In the genomic region with DNA sequence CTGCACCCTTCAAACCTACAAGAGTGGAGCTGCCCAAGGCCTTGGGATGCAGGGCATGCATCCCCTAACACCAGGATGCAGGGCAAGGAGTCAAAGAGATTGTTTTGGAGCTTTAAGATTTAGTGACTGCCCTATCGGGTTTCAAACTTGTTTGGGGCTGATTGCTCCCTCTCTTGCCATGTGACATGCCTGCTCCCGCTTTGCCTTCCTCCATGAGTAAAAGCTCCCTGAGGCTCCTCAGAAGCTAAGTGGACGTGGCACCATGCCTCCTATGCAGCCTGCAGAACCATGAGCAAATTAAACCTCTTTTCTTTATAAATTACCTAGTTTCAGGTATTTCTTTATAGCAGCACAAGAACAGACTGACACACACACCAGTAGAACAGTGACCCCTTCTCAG, we compare ENCODE assay signal across 29 cellular contexts. TPM values are rescaled to one million over a fixed set of nuclear protein-coding genes. Genes with fewer than 3 reads are reported as not detected.
DNase-seq lines count a peak whose midpoint lies in the region; ATAC-seq, FAIRE-seq and TF ChIP-seq lines count a peak whose summit lies in the region.
"Had no signal": no experiment of that assay in that cellular context is flagged by ENCODE, and none has a peak within 500 bp of the region (broad histone marks: within the 10 kb centered on the region; RNA-seq: fewer than 3 reads in every experiment).

No MANE protein-coding gene starts in this region.

- H3K23ac ChIP-seq in H1 (ENCODE audit: insufficient read length) (no peak overlapping the region), trophoblast cell (ENCODE audit: low read length) (no peak overlapping the region)

- H4K91ac ChIP-seq in H1 (replicated peaks; ENCODE audit: insufficient read length, low read length): no peak overlapping the region
- H4K91ac ChIP-seq in trophoblast cell (ENCODE audit: low read depth, low read length): no peak overlapping the region

- CTCF ChIA-PET in activated CD8-positive, alpha-beta memory T cell treated with anti-CD3 and anti-CD28 coated beads, Interleukin-2, amount 10 ng/mL, durations not matched to agents 7 days and 5 days (lab: Charles Lee): interaction anchor here (1.0 to 2.1 kb wide), 5 partner anchors 10 to 80 kb away, joined by 4 to 7 read pairs (median 5); no protein-coding TSS in a partner anchor
- CTCF ChIA-PET in H1 (lab: Charles Lee; ENCODE audit: partially characterized antibody): interaction anchor here (1.1 to 1.8 kb wide), 7 partner anchors 17 to 124 kb away, joined by 3 to 7 read pairs (median 5); no protein-coding TSS in a partner anchor

- H3K9me3 ChIP-seq in H1 (ENCODE audit: insufficient read depth in 2 of 2, low read depth in 1 of 2, low read length in 1 of 2) (peaks cover 9 to 17% of the 10 kb centered on the region in 2 experiments; a peak in 3 of 4 replicates), neutrophil (no peaks in the 10 kb centered on the region), gastrocnemius medialis (no peaks in the 10 kb centered on the region), trophoblast cell (ENCODE audit: insufficient read depth, low read depth, low read length) (peaks cover 9% of the 10 kb centered on the region)

- H2BK20ac ChIP-seq in H1 (ENCODE audit: low read length): no peak overlapping the region

- H4K5ac ChIP-seq in H1 (ENCODE audit: insufficient read length, low read depth, low read length): no peak overlapping the region

- H3K27ac Mint-ChIP-seq in activated CD8-positive, alpha-beta memory T cell treated with anti-CD3 and anti-CD28 coated beads, Interleukin-2, amount 10 ng/mL, durations not matched to agents 7 days and 5 days: peak overlapping the region; percentile 73
- H3K27ac Mint-ChIP-seq: B cell; CD4-positive, alpha-beta T cell; CD8-positive, alpha-beta T cell had no signal

- H2BK120ac ChIP-seq in H1 (replicated peaks; ENCODE audit: low read depth, low read length) (no peak overlapping the region), trophoblast cell (ENCODE audit: insufficient read depth, low read length, poor library complexity) (no peak overlapping the region)

- H3K18ac ChIP-seq in H1 (ENCODE audit: extremely low read depth, low read length) (no peak overlapping the region), trophoblast cell (ENCODE audit: low read length) (no peak overlapping the region)

- H3K4me3 ChIP-seq in HL-60 (replicated peaks; ENCODE audit: insufficient read depth, low read length): no peak overlapping the region
- no peak overlapping the region for H3K4me3 ChIP-seq in H1 (ENCODE audit: extremely low read depth in 1 of 4, insufficient read depth in 2 of 4, low read depth in 3 of 4, low read length in 4 of 4)
- no peak overlapping the region for H3K4me3 ChIP-seq in neutrophil (ENCODE audit: low read depth in 1 of 2, low read length in 1 of 2)
- H3K4me3 ChIP-seq in gastrocnemius medialis: no peak overlapping the region
- H3K4me3 ChIP-seq in trophoblast cell (ENCODE audit: low read depth, low read length): no peak overlapping the region
- H3K4me3 ChIP-seq: BLaER1 treated with 17β-estradiol and CSF1 and Interleukin-3, amounts not matched to agents 10 nM and 100 nM; GM12878 had no signal

- no peak overlapping the region for H3K56ac ChIP-seq in H1 (replicated peaks; ENCODE audit: insufficient read length, low read depth, low read length)

- no peak overlapping the region for H2AK5ac ChIP-seq in H1 (ENCODE audit: low read depth, low read length)
- no peak overlapping the region for H2AK5ac ChIP-seq in trophoblast cell (ENCODE audit: low read length)

- H3K9ac ChIP-seq in H1 (replicated peaks in 1 of 4; ENCODE audit: extremely low read depth in 1 of 4, low read depth in 3 of 4, low read length in 3 of 4) (no peak overlapping the region), trophoblast cell (ENCODE audit: low read length) (no peak overlapping the region)
- H3K9ac ChIP-seq: BLaER1 treated with 17β-estradiol and CSF1 and Interleukin-3, amounts not matched to agents 10 nM and 100 nM had no signal

- no peak overlapping the region for H3K14ac ChIP-seq in H1 (ENCODE audit: insufficient read length)
- H3K14ac ChIP-seq in trophoblast cell (ENCODE audit: low read length): no peak overlapping the region

- in situ Hi-C loops in gastrocnemius medialis (cut with MboI; ENCODE audit: low sequenced_read_pairs in 4 of 4): no loop called here

- POLR2A ChIA-PET in H1 (lab: Charles Lee; ENCODE audit: partially characterized antibody): interaction anchor here (0.7 to 1.1 kb wide), 2 partner anchors 10 to 27 kb away, joined by 3 read pairs; no protein-coding TSS in a partner anchor

- ATAC-seq in activated CD8-positive, alpha-beta memory T cell treated with anti-CD3 and anti-CD28 coated beads, Interleukin-2, amount 10 ng/mL, durations not matched to agents 7 days and 5 days: no peak
- ATAC-seq in gastrocnemius medialis: no peak
- ATAC-seq: CD8-positive, alpha-beta T cell; GM12878 had no signal

- DNase-seq in activated CD8-positive, alpha-beta memory T cell treated with anti-CD3 and anti-CD28 coated beads, Interleukin-2, amount 10 ng/mL, durations not matched to agents 7 days and 5 days: no peak
- DNase-seq in activated CD8-positive, alpha-beta memory T cell treated with anti-CD3 and anti-CD28 coated beads, Interleukin-2, amount 50 U/mL, for 48 hours: no peak
- DNase-seq in HL-60 (ENCODE audit: low read depth in 1 of 2, low spot score in 1 of 2): no peak
- DNase-seq in H1 (ENCODE audit: low read depth in 1 of 2, low spot score in 2 of 2): no peak
- no peak for DNase-seq in gastrocnemius medialis
- no peak for DNase-seq in trophoblast cell
- DNase-seq in COR-L47 (lab: John Stamatoyannopoulos, UW): no peak
- DNase-seq: 8988T; AML-193; CD4-positive, alpha-beta T cell; CD8-positive, alpha-beta T cell; DMS 273 treated with DMSO at 0.1 percent for 48 hours; DMS153; DMS53; DMS79; DND-41; EL; GDM1 had no signal

- 59% methylated on average over 3 of the region's 3 CpGs; no CpG with 5 or more reads in 1 of the 2 experiments for WGBS in H1 (ENCODE audit: extremely low coverage in 1 of 2, insufficient coverage in 1 of 2, insufficient read length in 1 of 2, insufficient replicate concordance in 2 of 2, low coverage in 1 of 2, low lambda C conversion rate in 2 of 2, missing lambda C conversion rate in 1 of 2), 2 experiments
- WGBS in trophoblast cell (ENCODE audit: extremely low coverage, insufficient coverage, insufficient read length): no CpG with 5 or more reads among the region's 3 CpGs

- H4K12ac ChIP-seq in trophoblast cell (ENCODE audit: low read depth, low read length): no peak overlapping the region

- no peak for FAIRE-seq in H1 (lab: Jason Lieb, UNC)
- FAIRE-seq: A204.1, GM12878, GM12892, GM18507 had no signal

- TF ChIP-seq POLR2A in H1 (IDR thresholded peaks at IDR 0.05; ENCODE audit: control extremely low read depth in 1 of 2, low read depth in 2 of 2, low read length in 2 of 2): no peak
- no peak for TF ChIP-seq POLR2A in gastrocnemius medialis (IDR thresholded peaks at IDR 0.05)

- H2BK12ac ChIP-seq in H1 (ENCODE audit: low read depth, low read length): no peak overlapping the region
- H2BK12ac ChIP-seq in trophoblast cell (ENCODE audit: low read length): no peak overlapping the region

- H3K27me3 ChIP-seq in HL-60 (ENCODE audit: insufficient read depth, poor library complexity, severe bottlenecking) (no peaks in the 10 kb centered on the region), H1 (replicated peaks in 1 of 4; ENCODE audit: control insufficient read depth in 3 of 4, extremely low read depth in 1 of 4, insufficient read depth in 3 of 4, low read length in 3 of 4) (peaks cover 0 to 6% (median 2%) of the 10 kb centered on the region in 4 experiments; a peak in 2 of 7 replicates), neutrophil (no peaks in the 10 kb centered on the region), gastrocnemius medialis (peaks cover 0 to 9% (median 8%) of the 10 kb centered on the region in 3 donors), trophoblast cell (ENCODE audit: insufficient read depth, low read length) (no peaks in the 10 kb centered on the region)
- H3K27me3 ChIP-seq: BLaER1 treated with 17β-estradiol and CSF1 and Interleukin-3, amounts not matched to agents 10 nM and 100 nM had no signal

- H3K9me3 Mint-ChIP-seq in activated CD8-positive, alpha-beta memory T cell treated with anti-CD3 and anti-CD28 coated beads, Interleukin-2, amount 10 ng/mL, durations not matched to agents 7 days and 5 days (ENCODE audit: low read depth): peaks cover 17% of the 10 kb centered on the region

- H3K4me2 ChIP-seq in H1 (ENCODE audit: insufficient read depth in 1 of 2, low read depth in 2 of 2, low read length in 2 of 2) (no peak overlapping the region), trophoblast cell (ENCODE audit: low read length) (no peak overlapping the region)

- H3K4me1 Mint-ChIP-seq in activated CD8-positive, alpha-beta memory T cell treated with anti-CD3 and anti-CD28 coated beads, Interleukin-2, amount 10 ng/mL, durations not matched to agents 7 days and 5 days: peaks cover 77% of the 10 kb centered on the region

- 0 out of 2 replicates have a peak, but pooled peaks cover 2% of the 10 kb centered on the region for H3K79me1 ChIP-seq in H1 (ENCODE audit: low read depth, low read length)
- no peaks in the 10 kb centered on the region for H3K79me1 ChIP-seq in trophoblast cell (ENCODE audit: low read length)

- H3K4me1 ChIP-seq in H1 (replicated peaks in 1 of 4; ENCODE audit: control insufficient read depth in 3 of 4, insufficient read depth in 4 of 4, low read length in 3 of 4) (peaks cover 11 to 17% (median 13%) of the 10 kb centered on the region in 4 experiments), neutrophil (ENCODE audit: control insufficient read depth in 1 of 2, insufficient read depth in 1 of 2, low read depth in 1 of 2, low read length in 1 of 2) (peaks cover 34 to 35% of the 10 kb centered on the region in 2 experiments), gastrocnemius medialis (no peaks in the 10 kb centered on the region), trophoblast cell (ENCODE audit: control insufficient read depth in 1 of 2, insufficient read depth in 2 of 2, low read length in 2 of 2) (peaks cover 4 to 7% of the 10 kb centered on the region in 2 experiments)

- no peaks in the 10 kb centered on the region; a peak in 1 of 8 replicates for H3K36me3 ChIP-seq in H1 (ENCODE audit: control insufficient read depth in 2 of 4, insufficient read depth in 4 of 4, low read length in 3 of 4)
- no peaks in the 10 kb centered on the region for H3K36me3 ChIP-seq in neutrophil
- no peaks in the 10 kb centered on the region for H3K36me3 ChIP-seq in gastrocnemius medialis
- no peaks in the 10 kb centered on the region for H3K36me3 ChIP-seq in trophoblast cell (ENCODE audit: control insufficient read depth in 1 of 2, insufficient read depth in 2 of 2, low read length in 2 of 2)

- H3K4ac ChIP-seq in H1 (replicated peaks; ENCODE audit: insufficient read length, low read depth, low read length): no peak overlapping the region
- no peak overlapping the region for H3K4ac ChIP-seq in trophoblast cell (ENCODE audit: low read depth, low read length)

- no peak for TF ChIP-seq EP300 in H1 (IDR thresholded peaks at IDR 0.05; ENCODE audit: borderline replicate concordance in 1 of 2, low read depth in 2 of 2, low read length in 2 of 2)

- H3K36me3 Mint-ChIP-seq in activated CD8-positive, alpha-beta memory T cell treated with anti-CD3 and anti-CD28 coated beads, Interleukin-2, amount 10 ng/mL, durations not matched to agents 7 days and 5 days: peaks cover 29% of the 10 kb centered on the region
- H3K36me3 Mint-ChIP-seq: CD8-positive, alpha-beta T cell had no signal

- no peaks in the 10 kb centered on the region; the same call in 1 of the 2 replicates for H3K23me2 ChIP-seq in H1 (ENCODE audit: low read depth, low read length)

- intact Hi-C loops in gastrocnemius medialis (cut with DNase I; ENCODE audit: low total_unique reads): no loop called here

- no peaks in the 10 kb centered on the region for H3K27me3 Mint-ChIP-seq in activated CD8-positive, alpha-beta memory T cell treated with anti-CD3 and anti-CD28 coated beads, Interleukin-2, amount 10 ng/mL, durations not matched to agents 7 days and 5 days
- H3K27me3 Mint-ChIP-seq: B cell had no signal

- H3K4me3 Mint-ChIP-seq in activated CD8-positive, alpha-beta memory T cell treated with anti-CD3 and anti-CD28 coated beads, Interleukin-2, amount 10 ng/mL, durations not matched to agents 7 days and 5 days: no peak overlapping the region
- H3K4me3 Mint-ChIP-seq: B cell; CD4-positive, alpha-beta T cell; CD8-positive, alpha-beta T cell had no signal

- H4K8ac ChIP-seq in H1 (ENCODE audit: extremely low read depth, insufficient read depth, low read length): no peak overlapping the region
- H4K8ac ChIP-seq in trophoblast cell (ENCODE audit: low read depth, low read length): no peak overlapping the region

- peak overlapping the region; percentile 49 for H3K27ac ChIP-seq in HL-60 (replicated peaks)
- H3K27ac ChIP-seq in H1 (ENCODE audit: low read depth, low read length): no peak overlapping the region
- peak overlapping the region; percentile 1 for H3K27ac ChIP-seq in neutrophil
- no peak overlapping the region for H3K27ac ChIP-seq in gastrocnemius medialis
- H3K27ac ChIP-seq in trophoblast cell (ENCODE audit: low read depth, low read length): no peak overlapping the region
- H3K27ac ChIP-seq: BLaER1 treated with 17β-estradiol and CSF1 and Interleukin-3, amounts not matched to agents 10 nM and 100 nM; C4-2B had no signal

- H2AFZ ChIP-seq in H1 (ENCODE audit: low read length) (no peak overlapping the region), trophoblast cell (ENCODE audit: insufficient read depth, low read length, poor library complexity) (no peak overlapping the region)

- H2BK15ac ChIP-seq in H1 (ENCODE audit: low read length): no peak overlapping the region

- no peaks in the 10 kb centered on the region for H4K20me1 ChIP-seq in H1 (replicated peaks in 1 of 2; ENCODE audit: control insufficient read depth in 1 of 2, insufficient read depth in 2 of 2, low read length in 2 of 2)
- H4K20me1 ChIP-seq: BLaER1 treated with 17β-estradiol and CSF1 and Interleukin-3, amounts not matched to agents 10 nM and 100 nM had no signal

- H3K79me2 ChIP-seq in H1 (ENCODE audit: control insufficient read depth in 1 of 2, insufficient read depth in 2 of 2, low read length in 2 of 2): no peaks in the 10 kb centered on the region
- no peaks in the 10 kb centered on the region for H3K79me2 ChIP-seq in trophoblast cell (ENCODE audit: control insufficient read depth, insufficient read depth, low read length, poor library complexity)

- TF ChIP-seq CTCF in HL-60 (IDR thresholded peaks at IDR 0.05; ENCODE audit: insufficient read depth, low read length) (no peak), H1 (IDR thresholded peaks at IDR 0.05; ENCODE audit: control extremely low read depth in 1 of 3, insufficient read depth in 1 of 3, low read depth in 1 of 3, low read length in 3 of 3) (no peak), neutrophil (IDR thresholded peaks at IDR 0.05) (no peak), gastrocnemius medialis (IDR thresholded peaks at IDR 0.05 in 4 of 5, conservative IDR thresholded peaks at IDR 0.05 in 1 of 5) (no peak)

- H2BK5ac ChIP-seq in H1 (ENCODE audit: low read depth, low read length): no peak overlapping the region
- H2BK5ac ChIP-seq in trophoblast cell (ENCODE audit: low read depth, low read length, poor library complexity): no peak overlapping the region

- no peak for TF ChIP-seq RAD21 in H1 (IDR thresholded peaks at IDR 0.05 in 1 of 2, conservative IDR thresholded peaks at IDR 0.05 in 1 of 2; ENCODE audit: low read depth in 2 of 2, low read length in 2 of 2)

RNA-seq across cellular contexts. Expression of a gene that starts 15.8 kb away (rescaled TPM):
- total RNA-seq in activated CD8-positive, alpha-beta memory T cell treated with anti-CD3 and anti-CD28 coated beads, Interleukin-2, amount 10 ng/mL, durations not matched to agents 7 days and 5 days: 10 to 100 TPM in 1 of 2 experiments, 1 to 10 TPM in 1; 3.0 to 26.9 TPM
- not detected in 2 replicates for total RNA-seq in H1 (2021; fragmentation: NEBNext Ultra II Directional; extraction: Animal tissue kit (Norgen Biotek cat#: 25700))
- polyA plus RNA-seq in H1 (2011; rRNA removed): 0.02 TPM in 1 of 2 replicates, not detected in the other
- not detected for polyA plus RNA-seq in H1 (2011; cell fraction: cytosol; rRNA removed)
- 0.14 TPM for polyA plus RNA-seq in H1 (2011; cell fraction: nucleus; rRNA removed)
- polyA plus RNA-seq in H1 (2012, experiment 1 of 2): not detected in 4 replicates
- polyA plus RNA-seq in H1 (2012, experiment 2 of 2): not detected
- 0.02 TPM for polyA plus RNA-seq in H1 (2013, experiment 1 of 2)
- polyA plus RNA-seq in H1 (2013, experiment 2 of 2): not detected
- polyA minus RNA-seq in H1 (2011; rRNA and poly(A)+ RNA removed): not detected in 2 replicates
- not detected for polyA minus RNA-seq in H1 (2011; cell fraction: cytosol; rRNA and poly(A)+ RNA removed)
- not detected for polyA minus RNA-seq in H1 (2011; cell fraction: nucleus; rRNA and poly(A)+ RNA removed)
- 1 to 10 TPM; 1.2 to 2.0 (median 1.6) TPM for total RNA-seq in gastrocnemius medialis
- 4.3 and 4.7 TPM in 2 replicates for polyA plus RNA-seq in trophoblast cell (2013)
- total RNA-seq: Daoy, G401 had no signal

RNA-seq across cellular contexts. Expression of a gene that starts 36.8 kb away (rescaled TPM):
- total RNA-seq in activated CD8-positive, alpha-beta memory T cell treated with anti-CD3 and anti-CD28 coated beads, Interleukin-2, amount 10 ng/mL, durations not matched to agents 7 days and 5 days: 10 to 100 TPM; 59.7 to 77.9 TPM
- total RNA-seq in H1 (2021; fragmentation: NEBNext Ultra II Directional; extraction: Animal tissue kit (Norgen Biotek cat#: 25700)): not detected in 2 replicates
- polyA plus RNA-seq in H1 (2011; rRNA removed): 0.20 TPM in 1 of 2 replicates, not detected in the other
- polyA plus RNA-seq in H1 (2011; cell fraction: cytosol; rRNA removed): 0.10 TPM
- 0.09 TPM for polyA plus RNA-seq in H1 (2011; cell fraction: nucleus; rRNA removed)
- not detected in 4 replicates for polyA plus RNA-seq in H1 (2012, experiment 1 of 2)
- polyA plus RNA-seq in H1 (2012, experiment 2 of 2): not detected
- 0.08 TPM for polyA plus RNA-seq in H1 (2013, experiment 1 of 2)
- not detected for polyA plus RNA-seq in H1 (2013, experiment 2 of 2)
- polyA minus RNA-seq in H1 (2011; rRNA and poly(A)+ RNA removed): not detected in 2 replicates
- polyA minus RNA-seq in H1 (2011; cell fraction: cytosol; rRNA and poly(A)+ RNA removed): not detected
- polyA minus RNA-seq in H1 (2011; cell fraction: nucleus; rRNA and poly(A)+ RNA removed): not detected
- 1 to 10 TPM; 1.8 to 5.5 (median 2.9) TPM for total RNA-seq in gastrocnemius medialis
- 2.3 and 2.9 TPM in 2 replicates for polyA plus RNA-seq in trophoblast cell (2013)
- total RNA-seq: G401 had no signal
- polyA plus RNA-seq: BJ had no signal

Comparison
In these comparisons a context has a peak if more than half of its experiments do, and no peak if none do; other contexts are left out.
1. H3K27ac ChIP-seq: peak in HL-60 (single experiment) and neutrophil (single experiment); none in H1 (single experiment), gastrocnemius medialis (0 of 4) and trophoblast cell (single experiment).
2. RNA of a gene that starts 36.8 kb away (total RNA-seq): 59.7 to 77.9 TPM in activated CD8-positive, alpha-beta memory T cell treated with anti-CD3 and anti-CD28 coated beads, Interleukin-2, amount 10 ng/mL, durations not matched to agents 7 days and 5 days; 1.8 to 5.5 TPM in gastrocnemius medialis and not detected in H1; every median in the first group is over 4 times any median in the second.